15 cellular contexts compared by ENCODE assay signal in the genomic region with DNA sequence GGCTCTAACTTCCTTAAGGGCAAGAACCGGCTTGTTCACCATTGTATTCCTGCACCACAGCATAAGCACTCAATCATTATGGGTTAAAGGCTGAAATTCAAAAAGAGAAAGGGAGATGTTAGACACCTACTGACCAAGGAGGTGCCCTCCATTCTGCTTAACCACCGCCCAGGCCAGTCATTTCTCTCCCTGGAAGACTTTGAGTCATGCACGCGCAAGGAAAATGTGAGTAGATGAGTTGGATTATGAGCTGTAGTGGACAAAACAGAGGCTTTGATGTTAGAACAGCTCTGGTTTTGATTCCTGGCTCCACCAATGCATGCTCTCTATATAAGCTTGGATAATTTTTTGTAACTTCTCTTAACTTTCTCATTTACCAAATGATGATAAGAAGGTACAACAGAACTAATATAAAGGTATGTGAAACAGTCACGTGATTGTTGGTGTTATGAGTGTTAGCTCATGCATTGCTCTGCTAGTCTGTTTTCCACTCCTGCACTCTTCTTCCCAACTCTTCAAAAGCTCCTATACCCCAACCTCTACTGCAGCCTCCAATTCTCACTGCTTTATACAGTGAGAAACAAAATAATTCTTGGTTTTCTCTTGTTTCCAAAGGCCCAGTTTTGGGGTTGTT.
DNase-seq lines count a peak whose midpoint lies in the region.
"Had no signal": no experiment of that assay in that cellular context is flagged by ENCODE, and none has a peak within 500 bp of the region (broad histone marks: within the 10 kb centered on the region; RNA-seq: fewer than 3 reads in every experiment).

No MANE protein-coding gene starts in this region.

- H3K9me3 Mint-ChIP-seq in activated CD4-positive, alpha-beta memory T cell treated with anti-CD3 and anti-CD28 coated beads for 36 hours: no peaks in the 10 kb centered on the region
- H3K9me3 Mint-ChIP-seq in activated CD4-positive, alpha-beta memory T cell treated with anti-CD3 and anti-CD28 coated beads, Interleukin-2, amount 10 ng/mL, durations not matched to agents 7 days and 5 days: no peaks in the 10 kb centered on the region
- H3K9me3 Mint-ChIP-seq in activated naive CD8-positive, alpha-beta T cell treated with anti-CD3 and anti-CD28 coated beads for 36 hours: no peaks in the 10 kb centered on the region
- H3K9me3 Mint-ChIP-seq: T-helper 1 cell treated with Interleukin-12 subunit alpha and Interleukin-12 subunit beta and Interleukin-4 antibody, amounts not matched to agents 30 μg/mL and 1 μg/mL, for 36 hours had no signal

- peak; percentile 77 for DNase-seq in activated CD4-positive, alpha-beta memory T cell treated with anti-CD3 and anti-CD28 coated beads for 36 hours
- DNase-seq in activated CD4-positive, alpha-beta memory T cell treated with anti-CD3 and anti-CD28 coated beads, Interleukin-2, amount 10 ng/mL, durations not matched to agents 7 days and 5 days: no peak
- DNase-seq in GM23248: peak; percentile 3
- DNase-seq in activated naive CD8-positive, alpha-beta T cell treated with anti-CD3 and anti-CD28 coated beads for 36 hours: peak; percentile 37
- DNase-seq in stimulated activated CD4-positive, alpha-beta T cell treated with anti-CD3 and anti-CD28 coated beads, Interleukin-2, amount 100 ng/mL, for 48 hours: peak; percentile 7 to 31
- DNase-seq in NCI-H2171 (lab: John Stamatoyannopoulos, UW): no peak
- no peak for DNase-seq in MG63
- DNase-seq in ecto neural progenitor cell (ENCODE audit: low spot score): no peak
- DNase-seq: ACHN; activated CD4-positive, alpha-beta T cell treated with anti-CD3 and anti-CD28 coated beads for 4 hours; GF-D8; lower lobe of right lung; RPMI8226 had no signal

- no peaks in the 10 kb centered on the region for H3K36me3 Mint-ChIP-seq in activated CD4-positive, alpha-beta memory T cell treated with anti-CD3 and anti-CD28 coated beads for 36 hours
- H3K36me3 Mint-ChIP-seq in activated CD4-positive, alpha-beta memory T cell treated with anti-CD3 and anti-CD28 coated beads, Interleukin-2, amount 10 ng/mL, durations not matched to agents 7 days and 5 days (ENCODE audit: low read depth): no peaks in the 10 kb centered on the region
- no peaks in the 10 kb centered on the region for H3K36me3 Mint-ChIP-seq in activated naive CD8-positive, alpha-beta T cell treated with anti-CD3 and anti-CD28 coated beads for 36 hours

- H3K27ac ChIP-seq in GM23248: no peak overlapping the region
- H3K27ac ChIP-seq: lower lobe of right lung had no signal

- WGBS in GM23248 (ENCODE audit: low coverage in 1 of 2, low lambda C conversion rate in 2 of 2, missing lambda C conversion rate in 2 of 2), 2 experiments: 45 to 50% methylated on average over 5 of the region's 5 CpGs

- no peaks in the 10 kb centered on the region for H3K9me3 ChIP-seq in GM23248 (ENCODE audit: low read depth)
- H3K9me3 ChIP-seq in MG63: no peaks in the 10 kb centered on the region; the same call in 1 of the 2 replicates
- H3K9me3 ChIP-seq: lower lobe of right lung had no signal

- H3K27ac Mint-ChIP-seq in activated CD4-positive, alpha-beta memory T cell treated with anti-CD3 and anti-CD28 coated beads for 36 hours: no peak overlapping the region
- no peak overlapping the region for H3K27ac Mint-ChIP-seq in activated CD4-positive, alpha-beta memory T cell treated with anti-CD3 and anti-CD28 coated beads, Interleukin-2, amount 10 ng/mL, durations not matched to agents 7 days and 5 days
- no peak overlapping the region for H3K27ac Mint-ChIP-seq in activated naive CD8-positive, alpha-beta T cell treated with anti-CD3 and anti-CD28 coated beads for 36 hours
- H3K27ac Mint-ChIP-seq: T-helper 1 cell treated with Interleukin-12 subunit alpha and Interleukin-12 subunit beta and Interleukin-4 antibody, amounts not matched to agents 30 μg/mL and 1 μg/mL, for 36 hours had no signal

- H3K4me3 ChIP-seq in GM23248 (no peak overlapping the region), MG63 (no peak overlapping the region)
- H3K4me3 ChIP-seq: lower lobe of right lung had no signal

- peaks cover 12% of the 10 kb centered on the region for H3K27me3 Mint-ChIP-seq in activated CD4-positive, alpha-beta memory T cell treated with anti-CD3 and anti-CD28 coated beads for 36 hours
- peaks cover 8% of the 10 kb centered on the region for H3K27me3 Mint-ChIP-seq in activated CD4-positive, alpha-beta memory T cell treated with anti-CD3 and anti-CD28 coated beads, Interleukin-2, amount 10 ng/mL, durations not matched to agents 7 days and 5 days
- H3K27me3 Mint-ChIP-seq in activated naive CD8-positive, alpha-beta T cell treated with anti-CD3 and anti-CD28 coated beads for 36 hours: peaks cover 18% of the 10 kb centered on the region

- no peaks in the 10 kb centered on the region for H3K9me2 ChIP-seq in GM23248 (ENCODE audit: insufficient read depth)

- no peak overlapping the region for H2AFZ ChIP-seq in GM23248

- no peaks in the 10 kb centered on the region for H4K20me1 ChIP-seq in GM23248 (ENCODE audit: insufficient read depth)

- no peak overlapping the region for H3K4me2 ChIP-seq in GM23248 (ENCODE audit: unreplicated experiment)

- in situ Hi-C loops in GM23248 (cut with MboI): no loop called here

- no peak overlapping the region for H3K4me3 Mint-ChIP-seq in activated CD4-positive, alpha-beta memory T cell treated with anti-CD3 and anti-CD28 coated beads for 36 hours
- no peak overlapping the region for H3K4me3 Mint-ChIP-seq in activated CD4-positive, alpha-beta memory T cell treated with anti-CD3 and anti-CD28 coated beads, Interleukin-2, amount 10 ng/mL, durations not matched to agents 7 days and 5 days
- H3K4me3 Mint-ChIP-seq in activated naive CD8-positive, alpha-beta T cell treated with anti-CD3 and anti-CD28 coated beads for 36 hours: no peak overlapping the region
- H3K4me3 Mint-ChIP-seq: neural crest cell; T-helper 1 cell treated with Interleukin-12 subunit alpha and Interleukin-12 subunit beta and Interleukin-4 antibody, amounts not matched to agents 30 μg/mL and 1 μg/mL, for 36 hours had no signal

- no peak overlapping the region for H3K9ac ChIP-seq in GM23248

- intact Hi-C loops in activated CD4-positive, alpha-beta memory T cell treated with anti-CD3 and anti-CD28 coated beads for 36 hours (cut with micrococcal nuclease): no loop called here

- H3K36me3 ChIP-seq in GM23248 (ENCODE audit: low read depth) (no peaks in the 10 kb centered on the region), MG63 (no peaks in the 10 kb centered on the region)
- H3K36me3 ChIP-seq: lower lobe of right lung had no signal

- no peaks in the 10 kb centered on the region for H3K79me2 ChIP-seq in GM23248 (ENCODE audit: insufficient read depth)

- no peaks in the 10 kb centered on the region for H3K4me1 ChIP-seq in GM23248 (ENCODE audit: insufficient read depth)
- H3K4me1 ChIP-seq: lower lobe of right lung had no signal

- CTCF ChIA-PET in activated CD4-positive, alpha-beta memory T cell treated with anti-CD3 and anti-CD28 coated beads for 36 hours (lab: Charles Lee): no interaction called here
- CTCF ChIA-PET in activated CD4-positive, alpha-beta memory T cell treated with anti-CD3 and anti-CD28 coated beads, Interleukin-2, amount 10 ng/mL, durations not matched to agents 7 days and 5 days (lab: Charles Lee): no interaction called here

- no peaks in the 10 kb centered on the region for H3K27me3 ChIP-seq in GM23248 (replicated peaks; ENCODE audit: insufficient read depth)
- H3K27me3 ChIP-seq in MG63: no peaks in the 10 kb centered on the region; the same call in 1 of the 2 replicates

- H3F3A ChIP-seq in GM23248 (ENCODE audit: insufficient read depth): no peaks in the 10 kb centered on the region

- peaks cover 6% of the 10 kb centered on the region for H3K4me1 Mint-ChIP-seq in activated CD4-positive, alpha-beta memory T cell treated with anti-CD3 and anti-CD28 coated beads for 36 hours (ENCODE audit: low read depth)
- no peaks in the 10 kb centered on the region for H3K4me1 Mint-ChIP-seq in activated CD4-positive, alpha-beta memory T cell treated with anti-CD3 and anti-CD28 coated beads, Interleukin-2, amount 10 ng/mL, durations not matched to agents 7 days and 5 days
- peaks cover 4% of the 10 kb centered on the region for H3K4me1 Mint-ChIP-seq in activated naive CD8-positive, alpha-beta T cell treated with anti-CD3 and anti-CD28 coated beads for 36 hours

- POLR2A ChIA-PET in activated CD4-positive, alpha-beta memory T cell treated with anti-CD3 and anti-CD28 coated beads for 36 hours (lab: Charles Lee): no interaction called here
- POLR2A ChIA-PET in activated CD4-positive, alpha-beta memory T cell treated with anti-CD3 and anti-CD28 coated beads, Interleukin-2, amount 10 ng/mL, durations not matched to agents 7 days and 5 days (lab: Charles Lee): no interaction called here

Comparison
In these comparisons a context has a peak if more than half of its experiments do, and no peak if none do; other contexts are left out.
1. DNase-seq: peak in activated CD4-positive, alpha-beta memory T cell treated with anti-CD3 and anti-CD28 coated beads for 36 hours (single experiment), GM23248 (single experiment), activated naive CD8-positive, alpha-beta T cell treated with anti-CD3 and anti-CD28 coated beads for 36 hours (single experiment) and stimulated activated CD4-positive, alpha-beta T cell treated with anti-CD3 and anti-CD28 coated beads, Interleukin-2, amount 100 ng/mL, for 48 hours (2 of 2); none in activated CD4-positive, alpha-beta memory T cell treated with anti-CD3 and anti-CD28 coated beads, Interleukin-2, amount 10 ng/mL, durations not matched to agents 7 days and 5 days (single experiment), NCI-H2171 (single experiment), MG63 (single experiment) and ecto neural progenitor cell (single experiment).